ENCODE assay signal across 18 cellular contexts in the genomic region with DNA sequence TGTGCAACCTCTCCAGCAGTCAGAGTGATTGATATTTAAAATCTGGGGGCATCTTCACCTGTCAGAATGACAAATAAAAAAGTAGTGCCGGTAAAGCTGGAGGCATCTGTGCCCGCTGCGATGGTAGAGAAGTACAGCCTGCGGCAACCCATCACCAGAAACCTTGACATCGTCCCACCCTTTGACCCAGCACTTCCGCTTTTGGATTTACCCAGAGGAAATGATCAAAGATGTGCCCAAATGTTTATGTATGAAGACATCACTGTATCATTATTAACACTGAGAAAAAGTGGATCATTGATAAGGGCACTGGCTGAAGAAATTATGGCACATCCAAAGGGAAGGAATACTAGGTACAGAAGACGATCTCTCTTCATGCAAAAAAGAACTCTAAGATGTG.
"Had no signal": no experiment of that assay in that cellular context is flagged by ENCODE, and none has a peak within 500 bp of the region (broad histone marks: within the 10 kb centered on the region; RNA-seq: fewer than 3 reads in every experiment).

No MANE protein-coding gene starts in this region.

- DNase-seq: colonic mucosa; effector CD8-positive, alpha-beta T cell; foreskin keratinocyte; heart left ventricle; kidney; left lung; mesenchymal stem cell; mucosa of descending colon; naive B cell; stimulated activated CD4-positive, alpha-beta T cell treated with anti-CD3 and anti-CD28 coated beads, Interleukin-2, amount 100 ng/mL, for 24 hours; stimulated activated CD4-positive, alpha-beta T cell treated with anti-CD3 and anti-CD28 coated beads, Interleukin-4, amount 100 ng/mL, for 24 hours; stimulated activated naive CD8-positive, alpha-beta T cell treated with anti-CD3 and anti-CD28 coated beads, Interleukin-15, Interleukin-2, amounts not matched to agents 100 U/mL and 50 U/mL, for 24 hours; upper lobe of left lung; uterus had no signal

- ATAC-seq: foreskin keratinocyte; gastroesophageal sphincter; heart left ventricle; left lung; mucosa of descending colon; natural killer cell treated with Interleukin-12 subunit alpha and Interleukin-12 subunit beta and Interleukin-15 and Interleukin-18, amount 100 ng/mL, for 72 hours; sciatic nerve; stimulated activated effector memory CD8-positive, alpha-beta T cell treated with anti-CD3 and anti-CD28 coated beads, Interleukin-12 subunit alpha, Interleukin-12 subunit beta, amount 100 ng/mL, for 72 hours; stimulated activated naive CD8-positive, alpha-beta T cell treated with anti-CD3 and anti-CD28 coated beads, Interleukin-15, Interleukin-2, amounts not matched to agents 100 U/mL and 50 U/mL, for 24 hours had no signal
